1 cellular context compared by ENCODE assay signal in genomic region chr7:1593091-1593866, GRCh38.
TF ChIP-seq lines count a peak whose summit lies in the region.

No MANE protein-coding gene starts in this region.

TF ChIP-seq in GM12878, 131 proteins besides CTCF, POLR2A, EP300 and RAD21:
- TF ChIP-seq ZBTB40 (IDR thresholded peaks at IDR 0.05; ENCODE audit: borderline replicate concordance) = no peak
- no peak for TF ChIP-seq BACH1 (IDR thresholded peaks at IDR 0.05; ENCODE audit: borderline replicate concordance)
- TF ChIP-seq PAX8 (IDR thresholded peaks at IDR 0.05) = no peak
- no peak for TF ChIP-seq SIX5 (IDR thresholded peaks at IDR 0.05; ENCODE audit: low read depth, low read length, severe bottlenecking)
- TF ChIP-seq FOXM1 (IDR thresholded peaks at IDR 0.05; ENCODE audit: low read depth, low read length) = no peak
- no peak for TF ChIP-seq KAT2A (conservative IDR thresholded peaks at IDR 0.05; ENCODE audit: control insufficient read depth, low read depth, low read length)
- no peak for TF ChIP-seq POLR2AphosphoS5 (IDR thresholded peaks at IDR 0.05; ENCODE audit: low read length)
- no peak for TF ChIP-seq CBX5 (IDR thresholded peaks at IDR 0.05; ENCODE audit: low read depth)
- TF ChIP-seq, protein P1, sequence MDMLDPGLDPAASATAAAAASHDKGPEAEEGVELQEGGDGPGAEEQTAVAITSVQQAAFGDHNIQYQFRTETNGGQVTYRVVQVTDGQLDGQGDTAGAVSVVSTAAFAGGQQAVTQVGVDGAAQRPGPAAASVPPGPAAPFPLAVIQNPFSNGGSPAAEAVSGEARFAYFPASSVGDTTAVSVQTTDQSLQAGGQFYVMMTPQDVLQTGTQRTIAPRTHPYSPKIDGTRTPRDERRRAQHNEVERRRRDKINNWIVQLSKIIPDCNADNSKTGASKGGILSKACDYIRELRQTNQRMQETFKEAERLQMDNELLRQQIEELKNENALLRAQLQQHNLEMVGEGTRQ (IDR thresholded peaks at IDR 0.05; ENCODE audit: borderline replicate concordance, low read depth, low read length) = no peak
- TF ChIP-seq POU2F2 (IDR thresholded peaks at IDR 0.05; ENCODE audit: borderline replicate concordance, low read depth, low read length) = no peak
